21 cellular contexts compared by ENCODE assay signal in the genomic region with DNA sequence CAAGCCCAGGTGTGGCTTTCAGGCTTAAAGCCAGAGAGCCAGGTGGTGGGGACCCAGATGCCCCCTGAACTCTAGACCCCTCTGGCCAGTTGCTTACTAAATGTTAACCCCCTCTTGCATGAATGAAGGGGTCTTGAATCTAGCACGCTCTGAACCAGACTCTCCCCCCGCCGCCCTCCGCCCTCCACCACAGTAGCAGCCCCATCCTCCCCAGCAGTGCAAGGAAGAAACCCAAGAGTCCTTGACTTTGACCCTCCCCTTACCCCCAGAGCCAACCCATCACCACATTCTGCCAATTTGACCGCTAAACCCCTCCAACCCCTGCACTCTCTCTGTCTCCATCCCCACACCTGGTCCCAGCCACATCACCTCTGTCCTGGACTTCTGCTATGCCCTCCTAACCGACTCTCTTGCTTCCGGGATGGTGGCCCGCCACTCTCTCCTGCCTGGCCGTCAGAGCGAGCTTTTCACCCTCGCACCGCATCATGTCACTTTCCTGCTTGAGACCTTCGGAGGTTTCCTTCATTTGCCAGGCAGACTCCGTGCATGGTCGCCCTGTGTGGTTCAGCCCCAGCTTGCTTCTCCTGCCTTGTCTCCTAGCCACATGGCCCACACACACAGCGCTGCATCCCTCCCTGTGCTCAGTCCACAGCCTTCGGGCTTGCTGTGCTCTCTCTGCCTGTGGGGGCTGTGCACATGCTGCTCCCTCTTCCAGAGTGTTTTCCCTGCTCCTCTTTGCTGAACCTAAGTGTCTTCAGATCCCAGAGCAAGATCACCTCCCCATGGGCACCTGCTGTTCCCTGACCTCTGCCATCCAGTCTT.
DNase-seq lines count a peak whose midpoint lies in the region; ATAC-seq, FAIRE-seq and TF ChIP-seq lines count a peak whose summit lies in the region.
"Had no signal": no experiment of that assay in that cellular context is flagged by ENCODE, and none has a peak within 500 bp of the region (broad histone marks: within the 10 kb centered on the region; RNA-seq: fewer than 3 reads in every experiment).

No MANE protein-coding gene starts in this region.

- H3K27me3 Mint-ChIP-seq in GM23338 (ENCODE audit: insufficient read depth, low read depth, poor library complexity) = peaks cover 7% of the 10 kb centered on the region

- H3K4me3 ChIP-seq in GM23338 = no peak overlapping the region
- H3K4me3 ChIP-seq in K562 = no peak overlapping the region
- no peak overlapping the region for H3K4me3 ChIP-seq in SJCRH30
- H3K4me3 ChIP-seq: BLaER1 had no signal

- H3K9me3 Mint-ChIP-seq in GM23338 = no peaks in the 10 kb centered on the region
- H3K9me3 Mint-ChIP-seq: H9 had no signal

- POLR2A ChIA-PET in K562 (lab: Yijun Ruan, JAX) = interaction anchor here (0.6 to 2.0 kb wide), 2 partner anchors 10 to 22 kb away, joined by 4 to 5 read pairs; no protein-coding TSS in a partner anchor

- no peak overlapping the region for H3K4me3 Mint-ChIP-seq in GM23338
- H3K4me3 Mint-ChIP-seq: CD14-positive monocyte; CD4-positive, alpha-beta memory T cell; H9 had no signal

- no peaks in the 10 kb centered on the region for H3K9me2 ChIP-seq in GM23338 (ENCODE audit: insufficient read depth)

- TF ChIP-seq EP300 in K562 (IDR thresholded peaks at IDR 0.05; ENCODE audit: low read length) = no peak

- H3K36me3 ChIP-seq in GM23338 (ENCODE audit: insufficient read depth) (no peaks in the 10 kb centered on the region), K562 (ENCODE audit: control insufficient read depth, insufficient read depth, low read length) (no peaks in the 10 kb centered on the region), SJCRH30 (peaks cover 51% of the 10 kb centered on the region)

- no TSS peak for BruUV-seq in K562 (replicated peaks; lab: Mats Ljungman, UMichigan)

- intact Hi-C loops in K562 (cut with micrococcal nuclease) = no loop called here
- intact Hi-C loops in posterior vena cava (cut with DNase I) = no loop called here

- no peak for TF ChIP-seq CTCF in GM23338 (conservative IDR thresholded peaks at IDR 0.05; ENCODE audit: low read depth in 2 of 2)
- no peak for TF ChIP-seq CTCF in K562 (IDR thresholded peaks at IDR 0.05 in 2 of 3, conservative IDR thresholded peaks at IDR 0.05 in 1 of 3; ENCODE audit: insufficient read depth in 2 of 3, low read depth in 1 of 3, low read length in 3 of 3)

- TF ChIP-seq POLR2A in K562 (conservative IDR thresholded peaks at IDR 0.05) = no peak

- peaks cover 10% of the 10 kb centered on the region for H3K4me1 Mint-ChIP-seq in GM23338
- H3K4me1 Mint-ChIP-seq: CD14-positive monocyte had no signal

- FAIRE-seq in K562 (lab: Jason Lieb, UNC) = no peak
- FAIRE-seq: G401.6, GM12891 had no signal

- H3K36me3 Mint-ChIP-seq in GM23338 (ENCODE audit: low read depth) = no peaks in the 10 kb centered on the region
- H3K36me3 Mint-ChIP-seq: CD14-positive monocyte had no signal

- no peaks in the 10 kb centered on the region for H3F3A ChIP-seq in GM23338 (replicated peaks; ENCODE audit: low read depth)

- DNase-seq in GM23338 (ENCODE audit: low spot score) (no peak), K562 (ENCODE audit: extremely low read depth in 1 of 4, low spot score in 3 of 4) (no peak), mesenteric fat pad (ENCODE audit: low spot score) (peak; percentile 67), posterior vena cava (ENCODE audit: low spot score) (peak; percentile 70), NCI-H2029 (lab: John Stamatoyannopoulos, UW) (no peak), SJCRH30 (no peak)
- DNase-seq in activated CD4-positive, alpha-beta T cell treated with anti-CD3 and anti-CD28 coated beads for 48 hours = no peak
- DNase-seq in activated CD8-positive, alpha-beta memory T cell treated with anti-CD3 and anti-CD28 coated beads for 24 hours = no peak
- DNase-seq: 8988T; CD4-positive, alpha-beta memory T cell; DMS153; DND-41; GOT3; H9; IMR-90; KBM-7 had no signal

- H3K79me2 ChIP-seq in GM23338 (replicated peaks; ENCODE audit: insufficient read depth) (no peaks in the 10 kb centered on the region), K562 (ENCODE audit: control insufficient read depth, insufficient read depth, low read length) (no peaks in the 10 kb centered on the region)

- H3K27me3 ChIP-seq in GM23338 (ENCODE audit: insufficient read depth) (no peaks in the 10 kb centered on the region), K562 (ENCODE audit: control insufficient read depth in 2 of 2, insufficient read depth in 2 of 2, low read length in 2 of 2) (peaks cover 0 to 23% of the 10 kb centered on the region in 2 experiments; a peak in 3 of 5 replicates), SJCRH30 (no peaks in the 10 kb centered on the region)
- H3K27me3 ChIP-seq: BLaER1 had no signal

- ATAC-seq in GM23338 (peak; percentile 34), K562 (peak; percentile 57)

- H3K4me1 ChIP-seq in GM23338 (ENCODE audit: insufficient read depth) = no peaks in the 10 kb centered on the region
- no peaks in the 10 kb centered on the region for H3K4me1 ChIP-seq in K562 (replicated peaks in 1 of 2; ENCODE audit: control insufficient read depth in 2 of 2, insufficient read depth in 2 of 2, low read length in 2 of 2)
- H3K4me1 ChIP-seq in SJCRH30 = no peaks in the 10 kb centered on the region

- TF ChIP-seq RAD21 in K562 (CRISPR knock-in tag; conservative IDR thresholded peaks at IDR 0.05 in 1 of 2, IDR thresholded peaks at IDR 0.05 in 1 of 2) = no peak

- no peaks in the 10 kb centered on the region for H3K9me3 ChIP-seq in K562 (replicated peaks; ENCODE audit: control insufficient read depth, insufficient read depth, low read depth, low read length)
- H3K9me3 ChIP-seq in SJCRH30 (replicated peaks) = no peaks in the 10 kb centered on the region

- CTCF ChIA-PET in K562 (lab: Yijun Ruan, JAX; ENCODE audit: low intra/inter-chr PET ratio) = no interaction called here

- H3K4me2 ChIP-seq in GM23338 = no peak overlapping the region
- H3K4me2 ChIP-seq in K562 (ENCODE audit: insufficient read depth, low read length) = no peak overlapping the region
- H3K4me2 ChIP-seq: BLaER1 had no signal

- no peaks in the 10 kb centered on the region for H3K9me1 ChIP-seq in K562 (ENCODE audit: control insufficient read depth, insufficient read depth, low read length)

- H3K9ac ChIP-seq in K562 (ENCODE audit: insufficient read depth in 1 of 2, low read depth in 2 of 2, low read length in 2 of 2) = no peak overlapping the region
- H3K9ac ChIP-seq: BLaER1 had no signal

- in situ Hi-C loops in K562 (cut with MboI) = no loop called here

- H4K20me1 ChIP-seq in GM23338 (replicated peaks; ENCODE audit: insufficient read depth) (no peaks in the 10 kb centered on the region; the same call in 1 of the 2 replicates), K562 (replicated peaks; ENCODE audit: control insufficient read depth, insufficient read depth, low read length) (no peaks in the 10 kb centered on the region)
- H4K20me1 ChIP-seq: BLaER1 had no signal

- WGBS in K562 (ENCODE audit: insufficient coverage, low coverage, missing lambda C conversion rate) = under 1% methylated on average over 13 of the region's 17 CpGs

- H2AFZ ChIP-seq in GM23338 (no peak overlapping the region), K562 (ENCODE audit: low read depth, low read length) (no peak overlapping the region)

- no peak overlapping the region for H3K27ac Mint-ChIP-seq in GM23338
- H3K27ac Mint-ChIP-seq: CD14-positive monocyte; CD4-positive, alpha-beta memory T cell had no signal

- H3K27ac ChIP-seq in GM23338 (ENCODE audit: low read depth) = no peak overlapping the region
- H3K27ac ChIP-seq in K562 (ENCODE audit: extremely low read depth, low read depth, low read length) = no peak overlapping the region
- no peak overlapping the region for H3K27ac ChIP-seq in SJCRH30
- H3K27ac ChIP-seq: BLaER1, HL-60 had no signal

TF ChIP-seq in GM23338, 12 proteins besides CTCF, POLR2A, EP300 and RAD21 (continues in another document):
- TF ChIP-seq ZNF114 (CRISPR knock-in tag; IDR thresholded peaks at IDR 0.05) = no peak

TF ChIP-seq in K562, 482 proteins besides CTCF, POLR2A, EP300 and RAD21 (continues in another document):
- no peak for TF ChIP-seq ZNF140 (CRISPR knock-in tag; IDR thresholded peaks at IDR 0.05)
- no peak for TF ChIP-seq RBM22 (IDR thresholded peaks at IDR 0.05; ENCODE audit: low read depth, low read length, poor library complexity, severe bottlenecking)
- TF ChIP-seq BRCA1 (IDR thresholded peaks at IDR 0.05) = no peak
- no peak for TF ChIP-seq BRCA1 (CRISPR knock-in tag; IDR thresholded peaks at IDR 0.05)
- TF ChIP-seq, protein P1, sequence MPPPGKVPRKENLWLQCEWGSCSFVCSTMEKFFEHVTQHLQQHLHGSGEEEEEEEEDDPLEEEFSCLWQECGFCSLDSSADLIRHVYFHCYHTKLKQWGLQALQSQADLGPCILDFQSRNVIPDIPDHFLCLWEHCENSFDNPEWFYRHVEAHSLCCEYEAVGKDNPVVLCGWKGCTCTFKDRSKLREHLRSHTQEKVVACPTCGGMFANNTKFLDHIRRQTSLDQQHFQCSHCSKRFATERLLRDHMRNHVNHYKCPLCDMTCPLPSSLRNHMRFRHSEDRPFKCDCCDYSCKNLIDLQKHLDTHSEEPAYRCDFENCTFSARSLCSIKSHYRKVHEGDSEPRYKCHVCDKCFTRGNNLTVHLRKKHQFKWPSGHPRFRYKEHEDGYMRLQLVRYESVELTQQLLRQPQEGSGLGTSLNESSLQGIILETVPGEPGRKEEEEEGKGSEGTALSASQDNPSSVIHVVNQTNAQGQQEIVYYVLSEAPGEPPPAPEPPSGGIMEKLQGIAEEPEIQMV (tag; conservative IDR thresholded peaks at IDR 0.05; ENCODE audit: low read depth) = no peak
- TF ChIP-seq, protein P2, sequence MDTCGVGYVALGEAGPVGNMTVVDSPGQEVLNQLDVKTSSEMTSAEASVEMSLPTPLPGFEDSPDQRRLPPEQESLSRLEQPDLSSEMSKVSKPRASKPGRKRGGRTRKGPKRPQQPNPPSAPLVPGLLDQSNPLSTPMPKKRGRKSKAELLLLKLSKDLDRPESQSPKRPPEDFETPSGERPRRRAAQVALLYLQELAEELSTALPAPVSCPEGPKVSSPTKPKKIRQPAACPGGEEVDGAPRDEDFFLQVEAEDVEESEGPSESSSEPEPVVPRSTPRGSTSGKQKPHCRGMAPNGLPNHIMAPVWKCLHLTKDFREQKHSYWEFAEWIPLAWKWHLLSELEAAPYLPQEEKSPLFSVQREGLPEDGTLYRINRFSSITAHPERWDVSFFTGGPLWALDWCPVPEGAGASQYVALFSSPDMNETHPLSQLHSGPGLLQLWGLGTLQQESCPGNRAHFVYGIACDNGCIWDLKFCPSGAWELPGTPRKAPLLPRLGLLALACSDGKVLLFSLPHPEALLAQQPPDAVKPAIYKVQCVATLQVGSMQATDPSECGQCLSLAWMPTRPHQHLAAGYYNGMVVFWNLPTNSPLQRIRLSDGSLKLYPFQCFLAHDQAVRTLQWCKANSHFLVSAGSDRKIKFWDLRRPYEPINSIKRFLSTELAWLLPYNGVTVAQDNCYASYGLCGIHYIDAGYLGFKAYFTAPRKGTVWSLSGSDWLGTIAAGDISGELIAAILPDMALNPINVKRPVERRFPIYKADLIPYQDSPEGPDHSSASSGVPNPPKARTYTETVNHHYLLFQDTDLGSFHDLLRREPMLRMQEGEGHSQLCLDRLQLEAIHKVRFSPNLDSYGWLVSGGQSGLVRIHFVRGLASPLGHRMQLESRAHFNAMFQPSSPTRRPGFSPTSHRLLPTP (IDR thresholded peaks at IDR 0.05; ENCODE audit: borderline replicate concordance, extremely low read depth, insufficient read length) = no peak
- TF ChIP-seq XRCC5 (IDR thresholded peaks at IDR 0.05; ENCODE audit: low read depth, low read length) = no peak

Comparison
In these comparisons a context has a peak if more than half of its experiments do, and no peak if none do; other contexts are left out.
1. DNase-seq: peak in mesenteric fat pad (single experiment) and posterior vena cava (single experiment); none in GM23338 (single experiment), K562 (0 of 4), activated CD4-positive, alpha-beta T cell treated with anti-CD3 and anti-CD28 coated beads for 48 hours (single experiment), NCI-H2029 (single experiment), SJCRH30 (0 of 2) and activated CD8-positive, alpha-beta memory T cell treated with anti-CD3 and anti-CD28 coated beads for 24 hours (single experiment).